9 cellular contexts compared by ENCODE assay signal in the genomic region with DNA sequence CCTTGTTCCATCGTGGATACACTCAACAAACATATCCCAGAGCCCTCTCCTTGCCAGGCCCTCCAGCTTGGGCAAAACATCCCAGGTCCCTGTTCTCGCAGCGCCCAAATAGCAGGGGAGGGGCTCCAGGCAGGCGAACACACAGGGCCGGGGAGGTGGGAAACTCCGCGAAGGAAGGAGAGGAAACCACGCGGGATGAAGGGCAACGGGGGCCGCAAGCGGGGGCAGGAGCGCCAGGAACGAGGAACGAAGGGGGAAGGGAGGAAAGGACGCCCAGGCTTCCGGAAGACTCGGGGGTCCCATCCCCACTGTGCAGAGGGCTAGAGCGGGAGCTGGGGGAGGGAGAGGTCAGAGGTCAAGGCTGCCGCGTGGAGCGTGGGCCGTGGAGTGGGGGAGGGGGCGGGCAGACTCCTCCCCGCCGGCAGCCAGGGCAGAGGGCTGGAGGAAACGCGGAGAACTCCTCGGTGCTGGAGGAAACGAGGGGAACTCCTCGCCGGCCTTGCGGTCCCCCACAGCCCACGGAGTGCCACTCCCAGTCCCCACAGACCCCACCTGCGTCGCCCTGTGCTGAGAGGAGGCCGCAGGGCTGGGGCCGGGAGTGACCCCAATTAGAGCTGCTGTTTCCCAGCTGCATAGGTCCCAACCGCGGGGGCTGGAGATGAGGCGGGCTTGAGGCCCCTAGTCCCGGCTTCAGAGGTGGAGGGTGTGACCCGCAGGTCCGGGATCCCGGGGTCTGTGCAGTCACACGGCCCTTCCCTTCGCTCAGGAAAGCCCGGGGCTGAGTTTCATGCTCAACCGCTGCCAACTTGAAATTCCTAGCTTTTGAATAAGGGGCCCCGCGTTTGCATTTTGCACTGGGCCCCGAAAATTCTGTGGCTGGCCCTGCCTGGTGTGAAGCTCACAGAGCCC. TPM values are rescaled to one million over a fixed set of nuclear protein-coding genes. Genes with fewer than 3 reads are reported as not detected.
DNase-seq lines count a peak whose midpoint lies in the region; ATAC-seq, FAIRE-seq and TF ChIP-seq lines count a peak whose summit lies in the region.
"Had no signal": no experiment of that assay in that cellular context is flagged by ENCODE, and none has a peak within 500 bp of the region (broad histone marks: within the 10 kb centered on the region; RNA-seq: fewer than 3 reads in every experiment).

No MANE protein-coding gene starts in this region.

- no peaks in the 10 kb centered on the region for H3K9me3 ChIP-seq in OCI-LY7 (ENCODE audit: low read length)

- no peaks in the 10 kb centered on the region for H3K27me3 ChIP-seq in layer of hippocampus (ENCODE audit: control insufficient read depth, insufficient read depth, low read length)

- intact Hi-C loops in OCI-LY7 (cut with micrococcal nuclease; ENCODE audit: unreplicated experiment) = loop anchor here (2.0 to 10.0 kb wide), 5 partner anchors 45 to 1775 kb away; a partner anchor contains a TSS

- peaks cover 31% of the 10 kb centered on the region for H3K36me3 ChIP-seq in OCI-LY7 (ENCODE audit: insufficient read depth, low read length)

- H3K4me1 ChIP-seq in OCI-LY7 (ENCODE audit: insufficient read depth, low read length, poor library complexity, severe bottlenecking) = peaks cover 50% of the 10 kb centered on the region

- no peak for TF ChIP-seq CTCF in GM10248 (IDR thresholded peaks at IDR 0.05; ENCODE audit: control extremely low read depth, extremely low read depth, low read depth, missing control alignments)
- 0 out of 2 replicates have a peak, but pooled peaks have one; percentile 9 for TF ChIP-seq CTCF in OCI-LY7 (conservative IDR thresholded peaks at IDR 0.05; ENCODE audit: low read length)
- TF ChIP-seq CTCF in D721Med (IDR thresholded peaks at IDR 0.05; ENCODE audit: insufficient read depth, missing control alignments) = no peak

- ATAC-seq in GM18861 (IDR thresholded peaks at IDR 0.05; ENCODE audit: unreplicated experiment) = no peak
- ATAC-seq in HG03025 (IDR thresholded peaks at IDR 0.05; ENCODE audit: low FRiP score, unreplicated experiment) = no peak

- DNase-seq in GM10248 (ENCODE audit: extremely low spot score) (peak; percentile 66), OCI-LY7 (ENCODE audit: low spot score) (no peak), D721Med (ENCODE audit: insufficient read length, low spot score) (no peak)
- DNase-seq in activated naive CD4-positive, alpha-beta T cell treated with anti-CD3 and anti-CD28 coated beads, Interleukin-2, amount 50 U/mL, for 16 hours = peak; percentile 72
- peak; percentile 56 to 62 for DNase-seq in stimulated activated CD8-positive, alpha-beta memory T cell treated with anti-CD3 and anti-CD28 coated beads, Interleukin-2, amount 100 ng/mL, for 48 hours (ENCODE audit: low read depth in 2 of 2)

- POLR2A ChIA-PET in GM10248 (lab: Yijun Ruan, JAX) (interaction anchor here (0.6 to 2.4 kb wide), 4 partner anchors 8 to 1033 kb away, joined by 3 to 15 read pairs (median 6); no protein-coding TSS in a partner anchor), OCI-LY7 (lab: Charles Lee) (interaction anchor here (0.5 to 4.2 kb wide), 16 partner anchors 9 to 238 kb away, joined by 3 to 21 read pairs (median 6); no protein-coding TSS in a partner anchor)

- BruUV-seq in OCI-LY7 (replicated peaks; lab: Mats Ljungman, UMichigan) = no TSS peak

- peak overlapping the region; percentile 37; the same call in 1 of the 2 replicates for H2AFZ ChIP-seq in OCI-LY7 (ENCODE audit: low read length)

- H3K79me2 ChIP-seq in OCI-LY7 (ENCODE audit: insufficient read depth, low read depth, low read length) = peaks cover 31% of the 10 kb centered on the region

- H3K27ac ChIP-seq in OCI-LY7 (ENCODE audit: low read depth, low read length, poor library complexity, severe bottlenecking) = peak overlapping the region; percentile 97
- peak overlapping the region; percentile 57 for H3K27ac ChIP-seq in layer of hippocampus (ENCODE audit: low read depth, low read length)

- H3K9me2 ChIP-seq in OCI-LY7 (ENCODE audit: insufficient read depth, low read length) = no peaks in the 10 kb centered on the region

- H4K20me1 ChIP-seq in OCI-LY7 (ENCODE audit: insufficient read depth, low read length) = peaks cover 22% of the 10 kb centered on the region

- FAIRE-seq in D721Med (lab: Jason Lieb, UNC) = no peak
- FAIRE-seq: islet of Langerhans had no signal

- CTCF ChIA-PET in GM10248 (lab: Yijun Ruan, JAX) = interaction anchor here (0.9 to 5.4 kb wide), 18 partner anchors 8 to 116 kb away, joined by 3 to 18 read pairs (median 4); no protein-coding TSS in a partner anchor
- CTCF ChIA-PET in OCI-LY7 (lab: Charles Lee; ENCODE audit: unreplicated experiment) = interaction anchor here (0.7 to 1.4 kb wide), 7 partner anchors 9 to 88 kb away, joined by 3 to 10 read pairs (median 4); no protein-coding TSS in a partner anchor

- H3K4me2 ChIP-seq in OCI-LY7 (ENCODE audit: low read length) = peak overlapping the region; percentile 95

- H3K4me3 ChIP-seq in OCI-LY7 (ENCODE audit: low read depth, low read length, poor library complexity, severe bottlenecking) = peak overlapping the region; percentile 69

RNA-seq across cellular contexts. Expression of a gene that starts 1.2 kb away (rescaled TPM):
- total RNA-seq in OCI-LY7 (2014; rRNA removed; shearing (Covaris generic)) = 136 and 174 TPM in 2 replicates
- total RNA-seq in OCI-LY7 (2022) = 119 and 128 TPM in 2 replicates

RNA-seq across cellular contexts. Expression of a gene that starts 38.9 kb away (rescaled TPM):
- 50.5 and 55.0 TPM in 2 replicates for total RNA-seq in OCI-LY7 (2014; rRNA removed; shearing (Covaris generic))
- total RNA-seq in OCI-LY7 (2022) = 57.4 and 58.2 TPM in 2 replicates

Comparison
In these comparisons a context has a peak if more than half of its experiments do, and no peak if none do; other contexts are left out.
1. DNase-seq: peak in GM10248 (single experiment), activated naive CD4-positive, alpha-beta T cell treated with anti-CD3 and anti-CD28 coated beads, Interleukin-2, amount 50 U/mL, for 16 hours (single experiment) and stimulated activated CD8-positive, alpha-beta memory T cell treated with anti-CD3 and anti-CD28 coated beads, Interleukin-2, amount 100 ng/mL, for 48 hours (2 of 2); none in OCI-LY7 (single experiment) and D721Med (single experiment).